ENCODE assay signal across 8 cellular contexts in genomic region chr15:45276851-45277250, GRCh38. TPM values are rescaled to one million over a fixed set of nuclear protein-coding genes. Genes with fewer than 3 reads are reported as not detected.
A peak's percentile ranks its signal among the peaks of the same experiment; 100 is the strongest.
DNase-seq lines count a peak whose midpoint lies in the region; ATAC-seq and TF ChIP-seq lines count a peak whose summit lies in the region.

No MANE protein-coding gene starts in this region.

- intact Hi-C loops in right cardiac atrium (cut with DNase I) = no loop called here

- no peak for TF ChIP-seq POLR2A in GM18505 (IDR thresholded peaks at IDR 0.05; ENCODE audit: borderline replicate concordance, extremely low read depth, insufficient read depth, insufficient read length)

- peaks cover 3% of the 10 kb centered on the region for H3K4me1 ChIP-seq in right cardiac atrium (ENCODE audit: control insufficient read depth, insufficient read depth, low read length)

- no peak for ATAC-seq in HG02938 (IDR thresholded peaks at IDR 0.05; ENCODE audit: unreplicated experiment)
- no peak for ATAC-seq in GM18505 (IDR thresholded peaks at IDR 0.05; ENCODE audit: unreplicated experiment)
- no peak for ATAC-seq in right cardiac atrium

- under 1% methylated on average over 2 of the region's 2 CpGs for WGBS in right cardiac atrium

- H3K9me3 ChIP-seq in right cardiac atrium (ENCODE audit: control insufficient read depth, low read length) = no peaks in the 10 kb centered on the region

- DNase-seq in CD1c-positive myeloid dendritic cell (ENCODE audit: extremely low spot score) (peak; percentile 21), HT1080 (ENCODE audit: low read depth) (peak; percentile 23), SKM-1 treated with dmso at 0.1 percent for 144 hours (lab: John Stamatoyannopoulos, UW; ENCODE audit: unreplicated experiment) (peak; percentile 22), glomerular visceral epithelial cell (ENCODE audit: extremely low spot score) (peak; percentile 49), right cardiac atrium (no peak)
- DNase-seq in effector CD8-positive, alpha-beta T cell (lab: John Stamatoyannopoulos, UW) = no peak

- H3K27ac ChIP-seq in right cardiac atrium (ENCODE audit: low read length) = no peak overlapping the region

- no peaks in the 10 kb centered on the region for H3K27me3 ChIP-seq in right cardiac atrium (ENCODE audit: control insufficient read depth, insufficient read depth)

- H3K4me3 ChIP-seq in right cardiac atrium (ENCODE audit: low read length) = no peak overlapping the region

RNA-seq across cellular contexts. Expression of gene SLC28A2, which starts 24.8 kb away (rescaled TPM):
- 0.08 TPM in 1 of 2 replicates, not detected in the other for total RNA-seq in HT1080 (2014; rRNA removed; shearing (Covaris generic))
- polyA plus RNA-seq in HT1080 (2015; cell fraction: cytosol; rRNA removed) = not detected in 2 replicates
- not detected in 2 replicates for polyA plus RNA-seq in HT1080 (2015; cell fraction: nucleus; rRNA removed)
- total RNA-seq in right cardiac atrium = not detected
- not detected for polyA plus RNA-seq in right cardiac atrium

Comparison
In these comparisons a context has a peak if more than half of its experiments do, and no peak if none do; other contexts are left out.
1. DNase-seq: peak in CD1c-positive myeloid dendritic cell (single experiment), HT1080 (single experiment), SKM-1 treated with dmso at 0.1 percent for 144 hours (single experiment) and glomerular visceral epithelial cell (single experiment); none in effector CD8-positive, alpha-beta T cell (single experiment) and right cardiac atrium (0 of 3).